In the genomic region with DNA sequence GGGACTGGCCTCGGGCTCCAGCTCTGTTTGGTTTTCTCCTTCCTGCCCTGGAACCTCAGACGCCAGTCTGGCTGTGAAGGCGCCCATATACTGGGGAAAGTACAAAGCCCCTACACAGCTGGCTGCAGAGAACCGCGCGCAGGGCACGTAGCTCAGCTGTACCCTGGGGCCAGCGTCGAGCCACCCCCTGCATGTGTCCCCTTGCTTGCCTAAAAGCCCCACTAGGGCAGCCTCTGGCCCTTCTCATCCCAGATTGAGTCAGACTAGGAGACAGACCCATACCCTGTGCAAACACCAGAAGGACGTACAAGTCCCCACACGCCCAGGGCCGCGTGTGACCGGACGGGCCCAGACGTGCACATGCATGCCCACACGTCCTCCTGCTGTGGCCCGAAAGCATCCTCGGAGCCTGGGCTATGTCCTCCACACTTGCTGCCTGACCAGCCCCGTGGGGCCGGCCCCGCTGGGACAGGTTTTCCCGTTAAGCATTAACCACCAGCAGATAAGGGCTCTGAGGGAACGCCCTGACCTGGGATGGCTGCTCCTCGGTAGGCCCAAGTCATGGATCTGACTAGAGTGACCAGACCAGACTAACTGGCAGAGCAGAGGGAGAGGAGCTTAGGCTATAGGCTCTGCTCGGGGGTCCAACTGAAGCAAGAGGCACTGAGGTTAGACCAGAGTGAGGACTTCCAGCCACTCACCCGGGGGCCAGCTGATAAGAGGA, we compare ENCODE assay signal across 13 cellular contexts. TPM values are rescaled to one million over a fixed set of nuclear protein-coding genes. Genes with fewer than 3 reads are reported as not detected.
DNase-seq lines count a peak whose midpoint lies in the region; ATAC-seq, FAIRE-seq and TF ChIP-seq lines count a peak whose summit lies in the region.
"Had no signal": no experiment of that assay in that cellular context is flagged by ENCODE, and none has a peak within 500 bp of the region (broad histone marks: within the 10 kb centered on the region; RNA-seq: fewer than 3 reads in every experiment).

No MANE protein-coding gene starts in this region.

- H4K20me1 ChIP-seq in HepG2 (ENCODE audit: insufficient read depth, low read length) = no peaks in the 10 kb centered on the region

- intact Hi-C loops in HepG2 (cut with micrococcal nuclease; ENCODE audit: unreplicated experiment) = loop anchor here (2.0 to 5.0 kb wide), 2 partner anchors 123 to 178 kb away; no protein-coding TSS in a partner anchor

- no peaks in the 10 kb centered on the region for H3K9me3 Mint-ChIP-seq in activated naive CD8-positive, alpha-beta T cell treated with anti-CD3 and anti-CD28 coated beads, Interleukin-2, amount 10 ng/mL, durations not matched to agents 7 days and 5 days
- H3K9me3 Mint-ChIP-seq in activated naive CD8-positive, alpha-beta T cell treated with anti-CD3 and anti-CD28 coated beads, Interleukin-2, amount 50 U/mL, for 24 hours = no peaks in the 10 kb centered on the region
- H3K9me3 Mint-ChIP-seq in CD8-positive, alpha-beta memory T cell = no peaks in the 10 kb centered on the region
- H3K9me3 Mint-ChIP-seq: immature natural killer cell had no signal

- POLR2A ChIA-PET in activated naive CD8-positive, alpha-beta T cell treated with anti-CD3 and anti-CD28 coated beads, Interleukin-2, amount 10 ng/mL, durations not matched to agents 7 days and 5 days (lab: Charles Lee) = interaction anchor here (0.6 to 1.3 kb wide), 2 partner anchors 137 to 210 kb away, joined by 3 to 5 read pairs; no protein-coding TSS in a partner anchor
- POLR2A ChIA-PET in HepG2 (lab: Yijun Ruan, JAX) = interaction anchor here (0.8 to 5.1 kb wide), 5 partner anchors 68 to 178 kb away, joined by 3 to 25 read pairs (median 3); no protein-coding TSS in a partner anchor
- POLR2A ChIA-PET in CD8-positive, alpha-beta memory T cell (lab: Charles Lee) = no interaction called here

- 4% methylated on average over 9 of the region's 27 CpGs for WGBS in HepG2 (ENCODE audit: low lambda C conversion rate)

- no peak for TF ChIP-seq RAD21 in HepG2 (CRISPR knock-in tag; IDR thresholded peaks at IDR 0.05)

- ATAC-seq in activated naive CD8-positive, alpha-beta T cell treated with anti-CD3 and anti-CD28 coated beads, Interleukin-2, amount 10 ng/mL, durations not matched to agents 7 days and 5 days (ENCODE audit: low read depth) = no peak
- ATAC-seq in activated naive CD8-positive, alpha-beta T cell treated with anti-CD3 and anti-CD28 coated beads, Interleukin-2, amount 50 U/mL, for 24 hours = no peak
- ATAC-seq in HepG2 = peak; percentile 79

- FAIRE-seq in HepG2 (lab: Jason Lieb, UNC) = peak; percentile 95

- CTCF ChIA-PET in HepG2 (lab: Yijun Ruan, JAX; ENCODE audit: low intra/inter-chr PET ratio, low total read pairs) = interaction anchor here (1.2 to 4.2 kb wide), 3 partner anchors 137 to 188 kb away, joined by 3 to 44 read pairs (median 37); no protein-coding TSS in a partner anchor
- CTCF ChIA-PET in CD8-positive, alpha-beta memory T cell (lab: Charles Lee) = interaction anchor here (1.0 to 7.7 kb wide), 6 partner anchors 124 to 321 kb away, joined by 3 to 286 read pairs (median 4); a partner anchor contains a TSS

- peak; percentile 29 for DNase-seq in activated naive CD8-positive, alpha-beta T cell treated with anti-CD3 and anti-CD28 coated beads, Interleukin-2, amount 10 ng/mL, durations not matched to agents 7 days and 5 days
- no peak for DNase-seq in activated naive CD8-positive, alpha-beta T cell treated with anti-CD3 and anti-CD28 coated beads, Interleukin-2, amount 50 U/mL, for 24 hours
- DNase-seq in SJCRH30 (peak; percentile 91 to 92), HepG2 (ENCODE audit: low spot score) (peak; percentile 74), ureter (ENCODE audit: low spot score) (peak; percentile 93), HCEC 1CT (no peak), COLO829 (ENCODE audit: low spot score) (no peak)
- DNase-seq in CD8-positive, alpha-beta memory T cell = no peak
- DNase-seq: activated gamma-delta T cell; effector memory CD4-positive, alpha-beta T cell; immature natural killer cell; NCI-H1694 treated with DMSO at 0.1 percent for 48 hours; T-helper 9 cell had no signal

- in situ Hi-C loops in HepG2 (cut with HindIII; ENCODE audit: extremely low pct_ligation_motif_present, low pct_unique_long_range_greater_than_20kb) = loop anchor here (5.0 kb wide), 2 partner anchors 133 to 173 kb away; a partner anchor contains a TSS

- peaks cover 92% of the 10 kb centered on the region for H3K4me1 ChIP-seq in SJCRH30
- H3K4me1 ChIP-seq in HepG2 (ENCODE audit: insufficient read depth, low read length) = peaks cover 92% of the 10 kb centered on the region
- H3K4me1 ChIP-seq in CD8-positive, alpha-beta memory T cell (ENCODE audit: insufficient read depth, low read length) = no peaks in the 10 kb centered on the region

- no TSS peak for BruUV-seq in HepG2 (replicated peaks; lab: Mats Ljungman, UMichigan)

- H3K4me3 ChIP-seq in SJCRH30 (no peak overlapping the region), HepG2 (replicated peaks in 1 of 3; ENCODE audit: insufficient read depth in 1 of 3, low read depth in 2 of 3, low read length in 3 of 3) (peak overlapping the region in 1 of 3 experiments; percentile 19; a peak in 1 of 6 replicates)
- H3K4me3 ChIP-seq in CD8-positive, alpha-beta memory T cell (ENCODE audit: low read length) = no peak overlapping the region

- H3K4me3 Mint-ChIP-seq in activated naive CD8-positive, alpha-beta T cell treated with anti-CD3 and anti-CD28 coated beads, Interleukin-2, amount 10 ng/mL, durations not matched to agents 7 days and 5 days = no peak overlapping the region
- H3K4me3 Mint-ChIP-seq in activated naive CD8-positive, alpha-beta T cell treated with anti-CD3 and anti-CD28 coated beads, Interleukin-2, amount 50 U/mL, for 24 hours = no peak overlapping the region
- H3K4me3 Mint-ChIP-seq in CD8-positive, alpha-beta memory T cell = no peak overlapping the region
- H3K4me3 Mint-ChIP-seq: immature natural killer cell had no signal

- peak; percentile 29; the same call in 1 of the 2 replicates for TF ChIP-seq CTCF in HepG2 (CRISPR knock-in tag; IDR thresholded peaks at IDR 0.05)

- no peaks in the 10 kb centered on the region for H3K36me3 Mint-ChIP-seq in activated naive CD8-positive, alpha-beta T cell treated with anti-CD3 and anti-CD28 coated beads, Interleukin-2, amount 10 ng/mL, durations not matched to agents 7 days and 5 days
- no peaks in the 10 kb centered on the region for H3K36me3 Mint-ChIP-seq in activated naive CD8-positive, alpha-beta T cell treated with anti-CD3 and anti-CD28 coated beads, Interleukin-2, amount 50 U/mL, for 24 hours (ENCODE audit: low read depth)
- no peaks in the 10 kb centered on the region for H3K36me3 Mint-ChIP-seq in CD8-positive, alpha-beta memory T cell
- H3K36me3 Mint-ChIP-seq: immature natural killer cell had no signal

- TF ChIP-seq POLR2A in HepG2 (IDR thresholded peaks at IDR 0.05; ENCODE audit: insufficient read depth in 1 of 2, low read depth in 2 of 2, low read length in 2 of 2) = no peak

- H3K9ac ChIP-seq in HepG2 (ENCODE audit: insufficient read depth, low read depth, low read length) = peak overlapping the region; percentile 27; the same call in 1 of the 2 replicates

- peak overlapping the region; percentile 65 for H3K4me2 ChIP-seq in HepG2 (ENCODE audit: low read depth, low read length)

- TF ChIP-seq EP300 in HepG2 (IDR thresholded peaks at IDR 0.05; ENCODE audit: low read depth in 2 of 2, low read length in 2 of 2) (0 out of 4 replicates have a peak, but pooled peaks of 1 of the 2 experiments have one; percentile 18), HepG2 (CRISPR knock-in tag; IDR thresholded peaks at IDR 0.05; ENCODE audit: borderline replicate concordance) (peak; percentile 22; the same call in 1 of the 2 replicates)

- no peaks in the 10 kb centered on the region for H3K9me3 ChIP-seq in SJCRH30 (replicated peaks)
- H3K9me3 ChIP-seq in HepG2 (ENCODE audit: low read length) = no peaks in the 10 kb centered on the region
- H3K9me3 ChIP-seq in CD8-positive, alpha-beta memory T cell (ENCODE audit: low read length) = no peaks in the 10 kb centered on the region

- H3K27me3 Mint-ChIP-seq in activated naive CD8-positive, alpha-beta T cell treated with anti-CD3 and anti-CD28 coated beads, Interleukin-2, amount 10 ng/mL, durations not matched to agents 7 days and 5 days = peaks cover 5% of the 10 kb centered on the region
- peaks cover 10% of the 10 kb centered on the region for H3K27me3 Mint-ChIP-seq in activated naive CD8-positive, alpha-beta T cell treated with anti-CD3 and anti-CD28 coated beads, Interleukin-2, amount 50 U/mL, for 24 hours
- H3K27me3 Mint-ChIP-seq in CD8-positive, alpha-beta memory T cell = peaks cover 15% of the 10 kb centered on the region in 2 donors

- H3K27ac Mint-ChIP-seq in activated naive CD8-positive, alpha-beta T cell treated with anti-CD3 and anti-CD28 coated beads, Interleukin-2, amount 10 ng/mL, durations not matched to agents 7 days and 5 days = no peak overlapping the region
- H3K27ac Mint-ChIP-seq in activated naive CD8-positive, alpha-beta T cell treated with anti-CD3 and anti-CD28 coated beads, Interleukin-2, amount 50 U/mL, for 24 hours = no peak overlapping the region
- no peak overlapping the region for H3K27ac Mint-ChIP-seq in CD8-positive, alpha-beta memory T cell
- H3K27ac Mint-ChIP-seq: immature natural killer cell had no signal

- H3K79me2 ChIP-seq in HepG2 (ENCODE audit: insufficient read depth, low read length) = no peaks in the 10 kb centered on the region

- H2AFZ ChIP-seq in HepG2 (ENCODE audit: low read length) = no peak overlapping the region

- H3K36me3 ChIP-seq in SJCRH30 = no peaks in the 10 kb centered on the region
- H3K36me3 ChIP-seq in HepG2 (replicated peaks in 1 of 2; ENCODE audit: control insufficient read depth in 1 of 2, insufficient read depth in 2 of 2, low read length in 2 of 2) = no peaks in the 10 kb centered on the region
- no peaks in the 10 kb centered on the region for H3K36me3 ChIP-seq in CD8-positive, alpha-beta memory T cell (ENCODE audit: insufficient read depth, low read length)

- H3K4me1 Mint-ChIP-seq in activated naive CD8-positive, alpha-beta T cell treated with anti-CD3 and anti-CD28 coated beads, Interleukin-2, amount 10 ng/mL, durations not matched to agents 7 days and 5 days = peaks cover 2% of the 10 kb centered on the region
- peaks cover 2% of the 10 kb centered on the region for H3K4me1 Mint-ChIP-seq in activated naive CD8-positive, alpha-beta T cell treated with anti-CD3 and anti-CD28 coated beads, Interleukin-2, amount 50 U/mL, for 24 hours
- peaks cover 0 to 2% (median 0%) of the 10 kb centered on the region in 3 donors for H3K4me1 Mint-ChIP-seq in CD8-positive, alpha-beta memory T cell

- H3K27me3 ChIP-seq in SJCRH30 (no peaks in the 10 kb centered on the region), HepG2 (ENCODE audit: control insufficient read depth in 1 of 2, insufficient read depth in 2 of 2, low read length in 2 of 2) (peaks cover 0 to 6% of the 10 kb centered on the region in 2 experiments; a peak in 2 of 5 replicates)
- no peaks in the 10 kb centered on the region for H3K27me3 ChIP-seq in CD8-positive, alpha-beta memory T cell (ENCODE audit: insufficient read depth, low read length, poor library complexity, severe bottlenecking)

- H3K27ac ChIP-seq in SJCRH30 (peak overlapping the region; percentile 98), HepG2 (ENCODE audit: extremely low read length, insufficient read depth, low read length) (peak overlapping the region; percentile 64)
- no peak overlapping the region for H3K27ac ChIP-seq in CD8-positive, alpha-beta memory T cell (ENCODE audit: low read depth, low read length)

RNA-seq across cellular contexts. Expression of a gene that starts 4.1 kb away (rescaled TPM):
- not detected for total RNA-seq in activated naive CD8-positive, alpha-beta T cell treated with anti-CD3 and anti-CD28 coated beads, Interleukin-2, amount 10 ng/mL, durations not matched to agents 7 days and 5 days
- 1.7 and 2.7 TPM in 2 replicates for total RNA-seq in SJCRH30 (2014; rRNA removed; shearing (Covaris generic))
- total RNA-seq in HepG2 (2016; rRNA removed; fragmentation: Illumina TruSeq; extraction: Trizol) (0.60 TPM in 1 of 2 replicates, not detected in the other), ureter (159 TPM)
- not detected in 2 replicates for total RNA-seq in HepG2 (2016; cell fraction: cytosol; rRNA removed; fragmentation: Illumina TruSeq; extraction: Trizol; ENCODE audit: low read depth)
- total RNA-seq in HepG2 (2016; cell fraction: insoluble cytoplasmic fraction; rRNA removed; fragmentation: Illumina TruSeq; extraction: Trizol) = 0.19 TPM in 1 of 2 replicates, not detected in the other
- 0.12 and 0.24 TPM in 2 replicates for total RNA-seq in HepG2 (2016; cell fraction: membrane; rRNA removed; fragmentation: Illumina TruSeq; extraction: Trizol)
- 0.38 and 1.4 TPM in 2 replicates for total RNA-seq in HepG2 (2016; cell fraction: nucleus; rRNA removed; fragmentation: Illumina TruSeq; extraction: Trizol)
- polyA plus RNA-seq in HepG2 (2011; rRNA removed) = 2.1 and 2.3 TPM in 2 replicates
- 0.23 and 0.67 TPM in 2 replicates for polyA plus RNA-seq in HepG2 (2011; cell fraction: cytosol; rRNA removed)
- polyA plus RNA-seq in HepG2 (2011; cell fraction: nucleus; rRNA removed) = 64.9 and 87.5 TPM in 2 replicates
- 0.56 and 1.3 TPM in 2 replicates for polyA plus RNA-seq in HepG2 (2012)
- not detected in 2 replicates for polyA plus RNA-seq in HepG2 (2016; cell fraction: cytosol; fragmentation: Illumina TruSeq; extraction: Trizol; ENCODE audit: low read depth)
- polyA plus RNA-seq in HepG2 (2016; cell fraction: insoluble cytoplasmic fraction; fragmentation: Illumina TruSeq; extraction: Trizol; ENCODE audit: low read depth) = not detected in 2 replicates
- polyA plus RNA-seq in HepG2 (2016; cell fraction: membrane; fragmentation: Illumina TruSeq; extraction: Trizol; ENCODE audit: low read depth) = not detected in 2 replicates
- 1.7 and 2.2 TPM in 2 replicates for polyA plus RNA-seq in HepG2 (2016; cell fraction: nucleus; fragmentation: Illumina TruSeq; extraction: Trizol; ENCODE audit: insufficient read depth, low read depth)
- 0.28 TPM in 1 of 2 replicates, not detected in the other for polyA minus RNA-seq in HepG2 (2011; rRNA and poly(A)+ RNA removed; ENCODE audit: low replicate concordance)
- 0.62 TPM in 1 of 2 replicates, not detected in the other for polyA minus RNA-seq in HepG2 (2011; cell fraction: cytosol; rRNA and poly(A)+ RNA removed)
- polyA minus RNA-seq in HepG2 (2011; cell fraction: nucleus; rRNA and poly(A)+ RNA removed) = 2.9 and 3.7 TPM in 2 replicates
- not detected for total RNA-seq in CD8-positive, alpha-beta memory T cell
- polyA plus RNA-seq in CD8-positive, alpha-beta memory T cell = not detected
- polyA plus RNA-seq: immature natural killer cell had no signal

RNA-seq across cellular contexts. Expression of a gene that starts 8.1 kb away (rescaled TPM):
- total RNA-seq in activated naive CD8-positive, alpha-beta T cell treated with anti-CD3 and anti-CD28 coated beads, Interleukin-2, amount 10 ng/mL, durations not matched to agents 7 days and 5 days = under 1 TPM in 1 of 2 experiments, not detected in 1; 0.67 TPM
- total RNA-seq in SJCRH30 (2014; rRNA removed; shearing (Covaris generic)) = 20.2 and 20.5 TPM in 2 replicates
- total RNA-seq in HepG2 (2016; rRNA removed; fragmentation: Illumina TruSeq; extraction: Trizol) (7.2 and 8.5 TPM in 2 replicates), ureter (45.0 TPM)
- total RNA-seq in HepG2 (2016; cell fraction: cytosol; rRNA removed; fragmentation: Illumina TruSeq; extraction: Trizol; ENCODE audit: low read depth) = 4.6 and 5.0 TPM in 2 replicates
- 6.9 and 7.7 TPM in 2 replicates for total RNA-seq in HepG2 (2016; cell fraction: insoluble cytoplasmic fraction; rRNA removed; fragmentation: Illumina TruSeq; extraction: Trizol)
- total RNA-seq in HepG2 (2016; cell fraction: membrane; rRNA removed; fragmentation: Illumina TruSeq; extraction: Trizol) = 5.9 and 6.3 TPM in 2 replicates
- total RNA-seq in HepG2 (2016; cell fraction: nucleus; rRNA removed; fragmentation: Illumina TruSeq; extraction: Trizol) = 2.2 and 3.4 TPM in 2 replicates
- polyA plus RNA-seq in HepG2 (2011; rRNA removed) = 12.0 and 21.2 TPM in 2 replicates
- 19.5 and 30.5 TPM in 2 replicates for polyA plus RNA-seq in HepG2 (2011; cell fraction: cytosol; rRNA removed)
- polyA plus RNA-seq in HepG2 (2011; cell fraction: nucleus; rRNA removed) = 47.5 and 50.6 TPM in 2 replicates
- 52.9 and 67.0 TPM in 2 replicates for polyA plus RNA-seq in HepG2 (2012)
- 7.5 and 8.0 TPM in 2 replicates for polyA plus RNA-seq in HepG2 (2016; cell fraction: cytosol; fragmentation: Illumina TruSeq; extraction: Trizol; ENCODE audit: low read depth)
- polyA plus RNA-seq in HepG2 (2016; cell fraction: insoluble cytoplasmic fraction; fragmentation: Illumina TruSeq; extraction: Trizol; ENCODE audit: low read depth) = 6.6 and 8.3 TPM in 2 replicates
- 4.0 and 6.2 TPM in 2 replicates for polyA plus RNA-seq in HepG2 (2016; cell fraction: membrane; fragmentation: Illumina TruSeq; extraction: Trizol; ENCODE audit: low read depth)
- polyA plus RNA-seq in HepG2 (2016; cell fraction: nucleus; fragmentation: Illumina TruSeq; extraction: Trizol; ENCODE audit: insufficient read depth, low read depth) = 5.3 and 9.8 TPM in 2 replicates
- polyA minus RNA-seq in HepG2 (2011; rRNA and poly(A)+ RNA removed; ENCODE audit: low replicate concordance) = 2.8 TPM in 1 of 2 replicates, not detected in the other
- 3.9 and 4.6 TPM in 2 replicates for polyA minus RNA-seq in HepG2 (2011; cell fraction: cytosol; rRNA and poly(A)+ RNA removed)
- polyA minus RNA-seq in HepG2 (2011; cell fraction: nucleus; rRNA and poly(A)+ RNA removed) = 2.6 and 3.2 TPM in 2 replicates
- under 1 TPM in 1 of 2 experiments, not detected in 1; 0.33 TPM for total RNA-seq in CD8-positive, alpha-beta memory T cell
- polyA plus RNA-seq in CD8-positive, alpha-beta memory T cell = not detected

RNA-seq across cellular contexts. Expression of a gene that starts 22.2 kb away (rescaled TPM):
- 100 to 1,000 TPM; 438 to 453 TPM for total RNA-seq in activated naive CD8-positive, alpha-beta T cell treated with anti-CD3 and anti-CD28 coated beads, Interleukin-2, amount 10 ng/mL, durations not matched to agents 7 days and 5 days
- 15.0 and 15.4 TPM in 2 replicates for total RNA-seq in SJCRH30 (2014; rRNA removed; shearing (Covaris generic))
- 0.29 and 1.00 TPM in 2 replicates for total RNA-seq in HepG2 (2016; rRNA removed; fragmentation: Illumina TruSeq; extraction: Trizol)
- total RNA-seq in HepG2 (2016; cell fraction: cytosol; rRNA removed; fragmentation: Illumina TruSeq; extraction: Trizol; ENCODE audit: low read depth) = 0.35 and 2.3 TPM in 2 replicates
- total RNA-seq in HepG2 (2016; cell fraction: insoluble cytoplasmic fraction; rRNA removed; fragmentation: Illumina TruSeq; extraction: Trizol) = 0.65 and 1.00 TPM in 2 replicates
- 1.00 and 1.5 TPM in 2 replicates for total RNA-seq in HepG2 (2016; cell fraction: membrane; rRNA removed; fragmentation: Illumina TruSeq; extraction: Trizol)
- not detected in 2 replicates for total RNA-seq in HepG2 (2016; cell fraction: nucleus; rRNA removed; fragmentation: Illumina TruSeq; extraction: Trizol)
- 0.59 and 1.5 TPM in 2 replicates for polyA plus RNA-seq in HepG2 (2011; rRNA removed)
- polyA plus RNA-seq in HepG2 (2011; cell fraction: cytosol; rRNA removed) = 0.87 and 0.93 TPM in 2 replicates
- polyA plus RNA-seq in HepG2 (2011; cell fraction: nucleus; rRNA removed) = 1.4 and 10.9 TPM in 2 replicates
- 0.93 and 1.1 TPM in 2 replicates for polyA plus RNA-seq in HepG2 (2012)
- 0.59 and 1.5 TPM in 2 replicates for polyA plus RNA-seq in HepG2 (2016; cell fraction: cytosol; fragmentation: Illumina TruSeq; extraction: Trizol; ENCODE audit: low read depth)
- 0.38 and 0.45 TPM in 2 replicates for polyA plus RNA-seq in HepG2 (2016; cell fraction: insoluble cytoplasmic fraction; fragmentation: Illumina TruSeq; extraction: Trizol; ENCODE audit: low read depth)
- polyA plus RNA-seq in HepG2 (2016; cell fraction: membrane; fragmentation: Illumina TruSeq; extraction: Trizol; ENCODE audit: low read depth) = 0.73 and 1.2 TPM in 2 replicates
- polyA plus RNA-seq in HepG2 (2016; cell fraction: nucleus; fragmentation: Illumina TruSeq; extraction: Trizol; ENCODE audit: insufficient read depth, low read depth) = 0.79 and 0.90 TPM in 2 replicates
- polyA minus RNA-seq in HepG2 (2011; rRNA and poly(A)+ RNA removed; ENCODE audit: low replicate concordance) = 0.28 and 0.60 TPM in 2 replicates
- 0.59 and 0.70 TPM in 2 replicates for polyA minus RNA-seq in HepG2 (2011; cell fraction: cytosol; rRNA and poly(A)+ RNA removed)
- polyA minus RNA-seq in HepG2 (2011; cell fraction: nucleus; rRNA and poly(A)+ RNA removed) = not detected in 2 replicates
- 47.4 TPM for total RNA-seq in ureter
- 100 to 1,000 TPM; 226 to 230 TPM for total RNA-seq in CD8-positive, alpha-beta memory T cell
- polyA plus RNA-seq in CD8-positive, alpha-beta memory T cell = 496 TPM

Comparison
In these comparisons a context has a peak if more than half of its experiments do, and no peak if none do; other contexts are left out.
1. DNase-seq: peak in activated naive CD8-positive, alpha-beta T cell treated with anti-CD3 and anti-CD28 coated beads, Interleukin-2, amount 10 ng/mL, durations not matched to agents 7 days and 5 days (single experiment), SJCRH30 (2 of 2), HepG2 (single experiment) and ureter (single experiment); none in activated naive CD8-positive, alpha-beta T cell treated with anti-CD3 and anti-CD28 coated beads, Interleukin-2, amount 50 U/mL, for 24 hours (single experiment), CD8-positive, alpha-beta memory T cell (0 of 5), HCEC 1CT (single experiment) and COLO829 (single experiment).
2. RNA of a gene that starts 4.1 kb away (total RNA-seq): 159 TPM in ureter (single experiment); 1.7 to 2.7 TPM in SJCRH30, 0.12 to 1.4 TPM in HepG2, not detected in activated naive CD8-positive, alpha-beta T cell treated with anti-CD3 and anti-CD28 coated beads, Interleukin-2, amount 10 ng/mL, durations not matched to agents 7 days and 5 days and not detected in CD8-positive, alpha-beta memory T cell; every median in the first group is over 10 times any median in the second.